8 cellular contexts compared by ENCODE assay signal in genomic region chr11:9759519-9760179, GRCh38.
DNase-seq lines count a peak whose midpoint lies in the region; ATAC-seq and TF ChIP-seq lines count a peak whose summit lies in the region.

No MANE protein-coding gene starts in this region.

- ATAC-seq in GM18868 (IDR thresholded peaks at IDR 0.05; ENCODE audit: unreplicated experiment) (peak; percentile 76), HG03565 (IDR thresholded peaks at IDR 0.05; ENCODE audit: unreplicated experiment) (peak; percentile 36)

- peak; percentile 100 for DNase-seq in AG04449 (ENCODE audit: low read depth, low spot score)
- DNase-seq in activated effector memory CD4-positive, alpha-beta T cell treated with anti-CD3 and anti-CD28 coated beads, Interleukin-2, amount 50 U/mL, for 16 hours = peak; percentile 96
- DNase-seq in foreskin fibroblast = peak; percentile 100
- peak; percentile 28 to 94 (median 56) for DNase-seq in posterior cingulate gyrus
- peak; percentile 86 for DNase-seq in transverse colon

- H3K27ac ChIP-seq in transverse colon = peak overlapping the region; percentile 86 to 94 (median 91)

- no peak for TF ChIP-seq CTCF in AG04449 (IDR thresholded peaks at IDR 0.05; ENCODE audit: insufficient read depth, low read length, missing control alignments)
- TF ChIP-seq CTCF in foreskin fibroblast (IDR thresholded peaks at IDR 0.05; ENCODE audit: low read depth, low read length) = no peak
- TF ChIP-seq CTCF in transverse colon (IDR thresholded peaks at IDR 0.05) = no peak

- no peaks in the 10 kb centered on the region for H3K9me3 ChIP-seq in transverse colon

- H3K27me3 ChIP-seq in transverse colon = no peaks in the 10 kb centered on the region

- H3K4me3 ChIP-seq in AG04449 (ENCODE audit: low read depth, low read length) = no peak overlapping the region
- H3K4me3 ChIP-seq in foreskin fibroblast (ENCODE audit: low read depth in 1 of 2, low read length in 2 of 2) = peak overlapping the region; percentile 9 to 32
- H3K4me3 ChIP-seq in transverse colon = peak overlapping the region in 2 of 4 donors; percentile 68 to 73

- TF ChIP-seq POLR2A in Raji (IDR thresholded peaks at IDR 0.05; ENCODE audit: insufficient read depth, low read depth, low read length) = peak; percentile 45; the same call in 1 of the 2 replicates
- TF ChIP-seq POLR2A in transverse colon (IDR thresholded peaks at IDR 0.05) = peak; percentile 27

- in situ Hi-C loops in transverse colon (cut with MboI; ENCODE audit: low pct_ligation_motif_present in 1 of 4, low pct_unique_long_range_greater_than_20kb in 1 of 4, low sequenced_read_pairs in 3 of 4) = loop anchor here (10.0 to 25.0 kb wide), 8 partner anchors 145 to 978 kb away; partner anchors contain the start of gene ADM (in 2 of the 4)

- POLR2A ChIA-PET in AG04449 (lab: Yijun Ruan, JAX) = interaction anchor here (0.7 to 2.6 kb wide), 27 partner anchors 10 to 615 kb away, joined by 3 to 36 read pairs (median 6); partner anchors contain the start of genes ADM and ZNF143

- TF ChIP-seq EP300 in transverse colon (IDR thresholded peaks at IDR 0.05; ENCODE audit: low read depth) = peak; percentile 82

- no peaks in the 10 kb centered on the region for H3K36me3 ChIP-seq in transverse colon

- WGBS in transverse colon (ENCODE audit: low coverage in 1 of 2), 2 donors = 20% methylated on average over 9 of the region's 9 CpGs; no CpG with 5 or more reads in 1 of the 2 donors

- CTCF ChIA-PET in AG04449 (lab: Yijun Ruan, JAX) = interaction anchor here (0.5 to 2.8 kb wide), 18 partner anchors 9 to 565 kb away, joined by 3 to 17 read pairs (median 6); no protein-coding TSS in a partner anchor

- intact Hi-C loops in posterior cingulate gyrus (cut with DNase I) = loop anchor here (2.0 to 10.0 kb wide), 3 partner anchors 213 to 563 kb away; no protein-coding TSS in a partner anchor
- intact Hi-C loops in transverse colon (cut with DNase I; ENCODE audit: low total_unique reads) = loop anchor here (5.0 to 10.0 kb wide), 4 partner anchors 145 to 563 kb away; no protein-coding TSS in a partner anchor

- H3K4me1 ChIP-seq in transverse colon = peaks cover 20 to 40% (median 28%) of the 10 kb centered on the region in 4 donors
